8 cellular contexts compared by ENCODE assay signal in the genomic region with DNA sequence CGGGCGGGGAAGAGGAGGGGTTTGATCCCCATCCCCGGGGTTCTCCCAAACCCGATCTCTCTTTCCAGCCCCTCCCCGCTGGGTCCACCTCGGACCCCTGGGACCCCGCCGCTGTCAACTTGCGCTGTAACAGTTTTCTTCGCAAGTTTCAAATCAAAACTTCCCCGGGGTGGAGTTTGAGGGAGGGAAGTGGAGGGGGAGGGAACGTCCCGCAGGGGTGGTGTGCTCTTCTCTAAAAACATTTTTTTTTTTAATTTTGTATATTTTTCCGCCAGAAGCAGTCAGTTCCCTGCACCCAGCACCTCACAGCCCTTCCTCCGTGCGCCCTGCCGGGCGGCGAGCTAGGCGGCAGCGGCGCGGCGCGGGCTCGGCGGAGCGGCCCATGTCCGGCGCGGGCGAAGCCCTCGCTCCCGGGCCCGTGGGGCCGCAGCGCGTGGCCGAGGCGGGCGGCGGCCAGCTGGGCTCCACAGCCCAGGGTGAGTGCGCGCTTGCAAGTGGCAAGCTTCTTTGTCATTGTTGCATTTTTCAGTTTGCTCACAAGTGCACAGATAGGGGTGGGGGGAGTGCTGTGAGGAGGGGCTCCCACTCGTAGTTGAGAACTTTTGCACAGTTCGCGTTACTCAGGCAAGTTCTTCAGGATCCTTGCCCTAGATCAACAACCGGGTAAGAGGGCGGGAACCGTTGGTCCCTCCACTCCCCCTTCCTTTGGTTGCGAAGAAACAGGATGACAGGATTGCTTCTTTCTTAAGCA. TPM values are rescaled to one million over a fixed set of nuclear protein-coding genes. Genes with fewer than 3 reads are reported as not detected.
A peak's percentile ranks its signal among the peaks of the same experiment; 100 is the strongest.
DNase-seq lines count a peak whose midpoint lies in the region; ATAC-seq and TF ChIP-seq lines count a peak whose summit lies in the region.

No MANE protein-coding gene starts in this region.

- H3K27me3 ChIP-seq in neural progenitor cell (peaks cover 41% of the 10 kb centered on the region), transverse colon (no peaks in the 10 kb centered on the region)

- peak overlapping the region; percentile 95 for H3K27ac Mint-ChIP-seq in neural progenitor cell

- peak overlapping the region; percentile 82 for H3K4me2 ChIP-seq in neural progenitor cell

- intact Hi-C loops in transverse colon (cut with DNase I; ENCODE audit: low total_unique reads) = loop anchor here (10.0 kb wide), 1 partner anchor 838 kb away; no protein-coding TSS in a partner anchor

- peak; percentile 83 for DNase-seq in NCI-H69 (lab: John Stamatoyannopoulos, UW)
- peak; percentile 66 to 68 for DNase-seq in activated T-cell treated with anti-CD3 and anti-CD28 coated beads, Interleukin-2, amount 50 U/mL, for 48 hours
- DNase-seq in fibroblast of the aortic adventitia (ENCODE audit: low read depth) = peak; percentile 81
- peak; percentile 45 for DNase-seq in neural progenitor cell (ENCODE audit: low spot score)
- DNase-seq in transverse colon = peak; percentile 54
- DNase-seq in SW480 (ENCODE audit: low spot score) = no peak

- no peaks in the 10 kb centered on the region for H3K9me3 ChIP-seq in neural progenitor cell (ENCODE audit: low read depth)
- no peaks in the 10 kb centered on the region for H3K9me3 ChIP-seq in transverse colon

- peaks cover 2% of the 10 kb centered on the region for H3K36me3 Mint-ChIP-seq in neural progenitor cell

- 0 to 1% methylated on average over 3 to 51 of the region's 51 CpGs for WGBS in transverse colon (ENCODE audit: low coverage in 1 of 2), 2 donors

- peaks cover 9% of the 10 kb centered on the region for H3K4me1 ChIP-seq in neural progenitor cell
- peaks cover 0 to 14% (median 12%) of the 10 kb centered on the region in 4 donors for H3K4me1 ChIP-seq in transverse colon

- ATAC-seq in GM18517 (IDR thresholded peaks at IDR 0.05; ENCODE audit: unreplicated experiment) = peak; percentile 32
- peak; percentile 41 for ATAC-seq in HG02759 (IDR thresholded peaks at IDR 0.05; ENCODE audit: unreplicated experiment)

- no peaks in the 10 kb centered on the region for H4K20me1 ChIP-seq in neural progenitor cell (ENCODE audit: low read depth)

- H3K27ac ChIP-seq in neural progenitor cell = no peak overlapping the region
- H3K27ac ChIP-seq in transverse colon = peak overlapping the region; percentile 85 to 92 (median 90)

- TF ChIP-seq POLR2A in transverse colon (IDR thresholded peaks at IDR 0.05) = no peak

- peak overlapping the region; percentile 90 for H3K4me3 Mint-ChIP-seq in neural progenitor cell

- H3K27me3 Mint-ChIP-seq in neural progenitor cell (ENCODE audit: insufficient read depth, low read depth) = peaks cover 5% of the 10 kb centered on the region

- TF ChIP-seq EP300 in transverse colon (IDR thresholded peaks at IDR 0.05; ENCODE audit: low read depth) = no peak

- H2AFZ ChIP-seq in neural progenitor cell (replicated peaks) = peak overlapping the region; percentile 95

- no peaks in the 10 kb centered on the region for H3K9me3 Mint-ChIP-seq in neural progenitor cell

- H3K36me3 ChIP-seq in neural progenitor cell (no peaks in the 10 kb centered on the region), transverse colon (no peaks in the 10 kb centered on the region)

- peaks cover 16% of the 10 kb centered on the region for H3F3A ChIP-seq in neural progenitor cell (ENCODE audit: low read depth)

- no peak for TF ChIP-seq CTCF in fibroblast of the aortic adventitia (IDR thresholded peaks at IDR 0.05; ENCODE audit: insufficient read depth, low read length)
- TF ChIP-seq CTCF in neural progenitor cell (IDR thresholded peaks at IDR 0.05) = no peak
- no peak for TF ChIP-seq CTCF in transverse colon (IDR thresholded peaks at IDR 0.05)

- H3K9ac ChIP-seq in neural progenitor cell = no peak overlapping the region

- H3K4me1 Mint-ChIP-seq in neural progenitor cell = peaks cover 9% of the 10 kb centered on the region

- no peaks in the 10 kb centered on the region for H3K79me2 ChIP-seq in neural progenitor cell (ENCODE audit: low read depth)

- peak overlapping the region; percentile 83 for H3K4me3 ChIP-seq in fibroblast of the aortic adventitia (ENCODE audit: low read depth, low read length)
- peak overlapping the region; percentile 75 for H3K4me3 ChIP-seq in neural progenitor cell
- H3K4me3 ChIP-seq in transverse colon = peak overlapping the region; percentile 63 to 97 (median 73)

- in situ Hi-C loops in transverse colon (cut with MboI; ENCODE audit: low pct_ligation_motif_present in 1 of 4, low pct_unique_long_range_greater_than_20kb in 1 of 4, low sequenced_read_pairs in 3 of 4) = no loop called here

RNA-seq across cellular contexts. Expression of gene MDFIC, which starts 0.9 kb away (rescaled TPM):
- 15.9 and 72.1 TPM in 2 replicates for total RNA-seq in fibroblast of the aortic adventitia (ENCODE audit: low replicate concordance)
- 5.1 and 7.1 TPM in 2 replicates for total RNA-seq in neural progenitor cell (ENCODE audit: low replicate concordance)
- 10 to 100 TPM in 2 of 4 donors, 1 to 10 TPM in 2; 4.5 to 14.8 (median 9.6) TPM for total RNA-seq in transverse colon
